16 cellular contexts compared by ENCODE assay signal in the genomic region with DNA sequence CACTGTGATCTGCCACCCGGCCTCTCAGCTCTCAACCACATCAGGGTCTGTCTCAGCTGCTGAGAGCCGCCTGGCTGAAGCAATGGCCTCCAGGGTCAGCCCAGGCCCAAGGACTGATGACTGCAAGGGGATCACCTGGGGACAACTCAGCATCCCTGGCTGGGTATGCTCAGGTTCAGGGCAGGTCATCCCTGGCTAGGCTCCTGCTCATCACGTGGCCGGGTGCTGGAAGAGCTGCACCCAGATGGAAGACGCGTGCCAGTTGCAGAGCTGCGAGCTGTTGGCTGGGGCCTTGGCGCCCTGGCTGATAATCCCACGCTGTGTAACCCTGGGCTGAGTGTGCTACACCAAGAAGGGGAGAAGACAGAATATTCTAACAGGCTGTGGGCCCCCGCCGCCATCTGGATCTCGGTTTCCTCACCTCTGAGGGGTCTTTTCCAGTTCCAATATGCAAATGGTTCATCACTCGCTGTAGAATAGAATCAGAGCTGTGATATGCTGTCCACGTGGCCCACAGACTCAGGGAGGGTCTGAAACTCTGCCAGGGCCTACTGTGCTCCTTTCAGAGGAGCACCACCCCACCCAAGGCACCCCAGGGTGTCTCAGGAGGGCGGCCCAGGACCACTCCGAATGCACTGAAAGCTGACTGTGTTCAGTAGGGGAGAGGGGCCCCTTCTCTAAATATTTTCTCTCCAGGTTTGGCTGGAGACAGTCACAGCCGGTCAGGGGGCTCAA.
DNase-seq lines count a peak whose midpoint lies in the region; ATAC-seq and FAIRE-seq lines count a peak whose summit lies in the region.
"Had no signal": no experiment of that assay in that cellular context is flagged by ENCODE, and none has a peak within 500 bp of the region (broad histone marks: within the 10 kb centered on the region; RNA-seq: fewer than 3 reads in every experiment).

No MANE protein-coding gene starts in this region.

- H3K9me3 ChIP-seq in SJSA1 (replicated peaks) = no peaks in the 10 kb centered on the region
- no peaks in the 10 kb centered on the region for H3K9me3 ChIP-seq in naive thymus-derived CD4-positive, alpha-beta T cell (ENCODE audit: control insufficient read depth in 2 of 3, low read length in 3 of 3)

- peak; percentile 47 for DNase-seq in COR-L47 (lab: John Stamatoyannopoulos, UW)
- no peak for DNase-seq in SJSA1 (ENCODE audit: low read depth in 1 of 2, low spot score in 2 of 2)
- DNase-seq in left ventricle myocardium superior = peak; percentile 35
- no peak for DNase-seq in sciatic nerve (ENCODE audit: low spot score)
- no peak for DNase-seq in activated naive CD8-positive, alpha-beta T cell treated with anti-CD3 and anti-CD28 coated beads, Interleukin-2, amount 50 U/mL, for 24 hours
- no peak for DNase-seq in GM19239 (ENCODE audit: insufficient read length, low spot score)
- DNase-seq in naive thymus-derived CD4-positive, alpha-beta T cell = no peak
- DNase-seq: activated T-cell treated with anti-CD3 and anti-CD28 coated beads, Interleukin-2, amount 50 U/mL, for 1 hour; cerebellar nuclear complex; glutamatergic neuron; NCI-H1105; stimulated activated CD4-positive, alpha-beta T cell treated with anti-CD3 and anti-CD28 coated beads, Interleukin-4, amount 100 ng/mL, for 4 hours; T-helper 1 cell had no signal

- no peak for FAIRE-seq in GM19239 (lab: Jason Lieb, UNC)
- FAIRE-seq: D721Med had no signal

- H3K4me1 Mint-ChIP-seq in activated naive CD8-positive, alpha-beta T cell treated with anti-CD3 and anti-CD28 coated beads, Interleukin-2, amount 50 U/mL, for 24 hours = peaks cover 24% of the 10 kb centered on the region
- H3K4me1 Mint-ChIP-seq in naive thymus-derived CD4-positive, alpha-beta T cell = peaks cover 0 to 9% (median 0%) of the 10 kb centered on the region in 7 donors

- POLR2A ChIA-PET in naive thymus-derived CD4-positive, alpha-beta T cell (lab: Charles Lee) = no interaction called here

- no peak overlapping the region for H3K4me3 Mint-ChIP-seq in activated naive CD8-positive, alpha-beta T cell treated with anti-CD3 and anti-CD28 coated beads, Interleukin-2, amount 50 U/mL, for 24 hours
- H3K4me3 Mint-ChIP-seq in naive thymus-derived CD4-positive, alpha-beta T cell = no peak overlapping the region
- H3K4me3 Mint-ChIP-seq: activated naive CD8-positive, alpha-beta T cell had no signal

- H3K36me3 ChIP-seq in SJSA1 = no peaks in the 10 kb centered on the region
- H3K36me3 ChIP-seq in naive thymus-derived CD4-positive, alpha-beta T cell (ENCODE audit: control insufficient read depth in 2 of 3, insufficient read depth in 3 of 3, low read length in 3 of 3) = no peaks in the 10 kb centered on the region

- peak overlapping the region; percentile 65 for H3K27ac ChIP-seq in SJSA1
- H3K27ac ChIP-seq in naive thymus-derived CD4-positive, alpha-beta T cell (ENCODE audit: low read depth, low read length) = no peak overlapping the region

- intact Hi-C loops in left ventricle myocardium superior (cut with micrococcal nuclease) = no loop called here
- intact Hi-C loops in sciatic nerve (cut with DNase I) = no loop called here
- intact Hi-C loops in naive thymus-derived CD4-positive, alpha-beta T cell (cut with micrococcal nuclease) = no loop called here

- H3K27ac Mint-ChIP-seq in activated naive CD8-positive, alpha-beta T cell treated with anti-CD3 and anti-CD28 coated beads, Interleukin-2, amount 50 U/mL, for 24 hours = no peak overlapping the region
- no peak overlapping the region for H3K27ac Mint-ChIP-seq in naive thymus-derived CD4-positive, alpha-beta T cell
- H3K27ac Mint-ChIP-seq: activated naive CD8-positive, alpha-beta T cell had no signal

- CTCF ChIA-PET in naive thymus-derived CD4-positive, alpha-beta T cell (lab: Charles Lee) = no interaction called here

- H3K27me3 Mint-ChIP-seq in activated naive CD8-positive, alpha-beta T cell treated with anti-CD3 and anti-CD28 coated beads, Interleukin-2, amount 50 U/mL, for 24 hours = no peaks in the 10 kb centered on the region
- H3K27me3 Mint-ChIP-seq in naive thymus-derived CD4-positive, alpha-beta T cell = no peaks in the 10 kb centered on the region
- H3K27me3 Mint-ChIP-seq: activated naive CD8-positive, alpha-beta T cell had no signal

- H3K9me3 Mint-ChIP-seq in activated naive CD8-positive, alpha-beta T cell treated with anti-CD3 and anti-CD28 coated beads, Interleukin-2, amount 50 U/mL, for 24 hours = no peaks in the 10 kb centered on the region
- no peaks in the 10 kb centered on the region for H3K9me3 Mint-ChIP-seq in naive thymus-derived CD4-positive, alpha-beta T cell

- ATAC-seq in left ventricle myocardium superior (peak; percentile 52), sciatic nerve (peak; percentile 65), HG02642 (IDR thresholded peaks at IDR 0.05; ENCODE audit: poor library complexity, unreplicated experiment) (no peak)
- ATAC-seq in activated naive CD8-positive, alpha-beta T cell treated with anti-CD3 and anti-CD28 coated beads, Interleukin-2, amount 50 U/mL, for 24 hours = no peak
- ATAC-seq in naive thymus-derived CD4-positive, alpha-beta T cell = no peak

- H3K4me3 ChIP-seq in SJSA1 = no peak overlapping the region
- H3K4me3 ChIP-seq in naive thymus-derived CD4-positive, alpha-beta T cell (ENCODE audit: low read length) = no peak overlapping the region

- H3K4me1 ChIP-seq in SJSA1 (replicated peaks) = peaks cover 61% of the 10 kb centered on the region
- no peaks in the 10 kb centered on the region for H3K4me1 ChIP-seq in naive thymus-derived CD4-positive, alpha-beta T cell (ENCODE audit: control insufficient read depth in 2 of 2, insufficient read depth in 2 of 2, low read length in 2 of 2)

- no peaks in the 10 kb centered on the region for H3K27me3 ChIP-seq in SJSA1 (replicated peaks)
- H3K27me3 ChIP-seq in naive thymus-derived CD4-positive, alpha-beta T cell (ENCODE audit: control insufficient read depth in 2 of 2, insufficient read depth in 2 of 2, low read length in 2 of 2) = no peaks in the 10 kb centered on the region

- no peaks in the 10 kb centered on the region for H3K36me3 Mint-ChIP-seq in activated naive CD8-positive, alpha-beta T cell treated with anti-CD3 and anti-CD28 coated beads, Interleukin-2, amount 50 U/mL, for 24 hours (ENCODE audit: low read depth)
- H3K36me3 Mint-ChIP-seq in naive thymus-derived CD4-positive, alpha-beta T cell = no peaks in the 10 kb centered on the region
- H3K36me3 Mint-ChIP-seq: activated naive CD8-positive, alpha-beta T cell had no signal

Comparison
In these comparisons a context has a peak if more than half of its experiments do, and no peak if none do; other contexts are left out.
1. DNase-seq: peak in COR-L47 (single experiment) and left ventricle myocardium superior (single experiment); none in SJSA1 (0 of 2), sciatic nerve (single experiment), activated naive CD8-positive, alpha-beta T cell treated with anti-CD3 and anti-CD28 coated beads, Interleukin-2, amount 50 U/mL, for 24 hours (single experiment), GM19239 (single experiment) and naive thymus-derived CD4-positive, alpha-beta T cell (0 of 9).
2. ATAC-seq: peak in left ventricle myocardium superior (single experiment) and sciatic nerve (single experiment); none in activated naive CD8-positive, alpha-beta T cell treated with anti-CD3 and anti-CD28 coated beads, Interleukin-2, amount 50 U/mL, for 24 hours (single experiment), HG02642 (single experiment) and naive thymus-derived CD4-positive, alpha-beta T cell (single experiment).